In genomic region chr21:42068256-42068545, GRCh38 we compare ENCODE assay signal across 2 cellular contexts.
TF ChIP-seq lines count a peak whose summit lies in the region.

No MANE protein-coding gene starts in this region.

TF ChIP-seq in GM23338, 12 proteins besides CTCF, POLR2A, EP300 and RAD21:
- TF ChIP-seq NANOG (IDR thresholded peaks at IDR 0.05; ENCODE audit: borderline replicate concordance) (no peak), CREB1 (CRISPR knock-in tag; IDR thresholded peaks at IDR 0.05; ENCODE audit: low read depth) (no peak), ZNF114 (CRISPR knock-in tag; IDR thresholded peaks at IDR 0.05) (no peak), EZH2phosphoT487 (IDR thresholded peaks at IDR 0.05; ENCODE audit: unreplicated experiment) (no peak)

TF ChIP-seq in H1, 55 proteins besides CTCF, POLR2A, EP300 and RAD21:
- TF ChIP-seq TEAD4 (IDR thresholded peaks at IDR 0.05; ENCODE audit: low read depth, low read length) = no peak
- no peak for TF ChIP-seq CHD7 (IDR thresholded peaks at IDR 0.05; ENCODE audit: insufficient replicate concordance, low read length)
- no peak for TF ChIP-seq NRF1 (IDR thresholded peaks at IDR 0.05; ENCODE audit: low read depth, low read length)
- no peak for TF ChIP-seq SIRT6 (IDR thresholded peaks at IDR 0.05; ENCODE audit: low read length)
- TF ChIP-seq E2F6 (IDR thresholded peaks at IDR 0.05) = no peak
- TF ChIP-seq SRF (IDR thresholded peaks at IDR 0.05; ENCODE audit: low read depth, low read length) = no peak
- TF ChIP-seq EZH2 (IDR thresholded peaks at IDR 0.05; ENCODE audit: low read depth, low read length, severe bottlenecking) = no peak
TF ChIP-seq in H1: peak in this region for 0.
